In the genomic region with DNA sequence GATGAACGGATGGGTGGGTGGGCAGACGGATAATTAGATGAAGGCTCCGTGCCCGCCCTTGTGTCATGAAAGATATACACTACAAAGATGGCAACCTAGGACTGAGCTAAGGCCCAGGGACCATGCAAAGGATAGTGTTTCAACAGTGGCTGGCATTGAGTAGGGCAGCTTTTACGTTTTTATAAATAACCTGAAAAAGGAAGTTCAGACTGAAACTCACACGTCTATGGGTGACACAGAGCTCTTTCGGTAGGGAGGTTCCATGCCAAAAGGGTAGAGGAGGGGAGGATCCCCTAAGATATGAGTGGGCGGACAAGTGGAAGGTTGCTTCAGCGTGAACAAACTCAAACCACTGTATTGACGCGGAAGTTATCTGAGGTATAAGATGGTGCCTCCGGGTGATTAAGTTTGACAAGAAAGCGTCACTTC, we compare ENCODE assay signal across 10 cellular contexts.
A peak's percentile ranks its signal among the peaks of the same experiment; 100 is the strongest.
DNase-seq lines count a peak whose midpoint lies in the region; ATAC-seq and TF ChIP-seq lines count a peak whose summit lies in the region.
"Had no signal": no experiment of that assay in that cellular context is flagged by ENCODE, and none has a peak within 500 bp of the region (broad histone marks: within the 10 kb centered on the region; RNA-seq: fewer than 3 reads in every experiment).

No MANE protein-coding gene starts in this region.

- no peak overlapping the region for H3K27ac Mint-ChIP-seq in activated naive CD8-positive, alpha-beta T cell
- no peak overlapping the region for H3K27ac Mint-ChIP-seq in stimulated activated naive CD8-positive, alpha-beta T cell treated with anti-CD3 and anti-CD28 coated beads, Interleukin-15, Interleukin-2, amounts not matched to agents 100 ng/mL and 50 ng/mL, for 24 hours

- no peaks in the 10 kb centered on the region for H3K27me3 Mint-ChIP-seq in activated naive CD8-positive, alpha-beta T cell
- no peaks in the 10 kb centered on the region for H3K27me3 Mint-ChIP-seq in stimulated activated naive CD8-positive, alpha-beta T cell treated with anti-CD3 and anti-CD28 coated beads, Interleukin-15, Interleukin-2, amounts not matched to agents 100 ng/mL and 50 ng/mL, for 24 hours

- no peaks in the 10 kb centered on the region for H3K36me3 ChIP-seq in tibial artery

- H3K9me3 Mint-ChIP-seq in activated naive CD8-positive, alpha-beta T cell (ENCODE audit: low read depth), result peaks cover 5% of the 10 kb centered on the region
- H3K9me3 Mint-ChIP-seq in stimulated activated naive CD8-positive, alpha-beta T cell treated with anti-CD3 and anti-CD28 coated beads, Interleukin-15, Interleukin-2, amounts not matched to agents 100 ng/mL and 50 ng/mL, for 24 hours, result peaks cover 5% of the 10 kb centered on the region

- intact Hi-C loops in tibial artery (cut with DNase I; ENCODE audit: low total_unique reads) (no loop called here), left ventricle myocardium superior (cut with micrococcal nuclease) (no loop called here)

- no peak overlapping the region for H3K27ac ChIP-seq in tibial artery
- H3K27ac ChIP-seq: parathyroid adenoma had no signal

- H3K27me3 ChIP-seq in tibial artery, result no peaks in the 10 kb centered on the region
- H3K27me3 ChIP-seq: body of pancreas had no signal

- ATAC-seq in GM18499 (IDR thresholded peaks at IDR 0.05; ENCODE audit: insufficient read depth, unreplicated experiment) (peak; percentile 54), HG02610 (IDR thresholded peaks at IDR 0.05; ENCODE audit: unreplicated experiment) (peak; percentile 76), left ventricle myocardium superior (no peak)
- ATAC-seq: body of pancreas had no signal

- H3K36me3 Mint-ChIP-seq in activated naive CD8-positive, alpha-beta T cell, result peaks cover 6% of the 10 kb centered on the region
- peaks cover 10% of the 10 kb centered on the region for H3K36me3 Mint-ChIP-seq in stimulated activated naive CD8-positive, alpha-beta T cell treated with anti-CD3 and anti-CD28 coated beads, Interleukin-15, Interleukin-2, amounts not matched to agents 100 ng/mL and 50 ng/mL, for 24 hours (ENCODE audit: low read depth)

- H3K4me1 Mint-ChIP-seq in activated naive CD8-positive, alpha-beta T cell (ENCODE audit: low read depth), result peaks cover 12% of the 10 kb centered on the region
- peaks cover 13% of the 10 kb centered on the region for H3K4me1 Mint-ChIP-seq in stimulated activated naive CD8-positive, alpha-beta T cell treated with anti-CD3 and anti-CD28 coated beads, Interleukin-15, Interleukin-2, amounts not matched to agents 100 ng/mL and 50 ng/mL, for 24 hours (ENCODE audit: low read depth)

- no peak for TF ChIP-seq CTCF in tibial artery (IDR thresholded peaks at IDR 0.05)

- no peaks in the 10 kb centered on the region for H3K4me1 ChIP-seq in tibial artery
- H3K4me1 ChIP-seq: body of pancreas, parathyroid adenoma had no signal

- H3K4me3 ChIP-seq in tibial artery, result no peak overlapping the region
- H3K4me3 ChIP-seq: body of pancreas had no signal

- H3K9me3 ChIP-seq in tibial artery, result no peaks in the 10 kb centered on the region
- H3K9me3 ChIP-seq: body of pancreas had no signal

- DNase-seq in NOMO-1 treated with DMSO at 0.1 percent for 48 hours (lab: John Stamatoyannopoulos, UW; ENCODE audit: unreplicated experiment) (peak; percentile 97), SK-N-DZ (ENCODE audit: low spot score) (no peak), tibial artery (no peak), left ventricle myocardium superior (no peak)

- peak overlapping the region; percentile 73 for H3K4me3 Mint-ChIP-seq in activated naive CD8-positive, alpha-beta T cell
- H3K4me3 Mint-ChIP-seq in stimulated activated naive CD8-positive, alpha-beta T cell treated with anti-CD3 and anti-CD28 coated beads, Interleukin-15, Interleukin-2, amounts not matched to agents 100 ng/mL and 50 ng/mL, for 24 hours, result peak overlapping the region; percentile 75
